Comparison of ENCODE assay signal across 8 cellular contexts in the genomic region with DNA sequence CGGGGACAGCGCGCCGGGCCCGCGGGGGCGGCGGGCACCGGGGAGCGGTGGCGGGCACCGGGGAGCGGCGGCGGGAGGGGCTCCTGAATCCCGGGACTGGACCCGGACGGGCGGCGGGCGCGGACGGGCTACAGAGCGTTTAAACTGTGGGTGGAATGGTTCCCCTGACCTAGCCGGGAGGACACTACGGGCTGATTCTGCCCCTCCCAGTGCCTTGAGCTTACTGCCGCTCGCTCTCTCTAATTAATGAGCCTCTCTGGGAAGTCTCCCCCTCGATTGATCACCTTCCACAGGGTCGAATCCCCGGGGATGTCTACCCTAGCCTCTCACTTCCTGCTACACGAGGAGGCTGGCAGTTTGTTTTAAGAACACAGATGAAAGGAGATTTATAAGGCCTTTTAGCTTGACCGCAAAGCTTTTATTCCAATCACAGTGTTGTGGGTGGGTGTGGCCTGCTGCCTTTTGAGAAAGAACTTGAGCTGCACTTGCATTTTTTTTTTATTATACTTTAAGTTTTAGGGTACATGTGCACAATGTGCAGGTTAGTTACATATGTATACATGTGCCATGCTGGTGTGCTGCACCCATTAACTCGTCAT. TPM values are rescaled to one million over a fixed set of nuclear protein-coding genes. Genes with fewer than 3 reads are reported as not detected.
DNase-seq lines count a peak whose midpoint lies in the region; ATAC-seq and TF ChIP-seq lines count a peak whose summit lies in the region.

No MANE protein-coding gene starts in this region.

- H3K27ac Mint-ChIP-seq in neural progenitor cell, result no peak overlapping the region

- H2AFZ ChIP-seq in SK-N-SH (ENCODE audit: low read depth) (peak overlapping the region; percentile 46; the same call in 1 of the 2 replicates), neural progenitor cell (replicated peaks) (peak overlapping the region; percentile 97)

- H3K4me3 Mint-ChIP-seq in neural progenitor cell, result peak overlapping the region; percentile 94

- H3K4me3 ChIP-seq in SK-N-SH (ENCODE audit: low read depth in 2 of 2, low read length in 1 of 2) (no peak overlapping the region), epithelial cell of esophagus (ENCODE audit: low read length) (peak overlapping the region; percentile 58), neural progenitor cell (peak overlapping the region; percentile 81)

- WGBS in SK-N-SH (ENCODE audit: low lambda C conversion rate), result 3% methylated on average over 8 of the region's 34 CpGs

- H3F3A ChIP-seq in SK-N-SH (replicated peaks; ENCODE audit: insufficient read depth) (no peaks in the 10 kb centered on the region), neural progenitor cell (ENCODE audit: low read depth) (peaks cover 8% of the 10 kb centered on the region)

- no peak for TF ChIP-seq CTCF in SK-N-SH (IDR thresholded peaks at IDR 0.05)
- TF ChIP-seq CTCF in epithelial cell of esophagus (IDR thresholded peaks at IDR 0.05; ENCODE audit: insufficient read depth, low read depth, low read length, missing control alignments), result no peak
- TF ChIP-seq CTCF in neural progenitor cell (IDR thresholded peaks at IDR 0.05), result no peak

- no peaks in the 10 kb centered on the region for H3K9me2 ChIP-seq in SK-N-SH

- TF ChIP-seq RAD21 in SK-N-SH (IDR thresholded peaks at IDR 0.05; ENCODE audit: low read length), result no peak

- H3K36me3 ChIP-seq in SK-N-SH (replicated peaks in 1 of 2; ENCODE audit: control insufficient read depth in 1 of 2, insufficient read depth in 2 of 2, low read length in 1 of 2) (no peaks in the 10 kb centered on the region), neural progenitor cell (no peaks in the 10 kb centered on the region)

- ATAC-seq in SK-N-SH treated with all-trans-retinoic acid at 6 μM for 48 hours, result no peak
- no peak for ATAC-seq in HG03095 (IDR thresholded peaks at IDR 0.05; ENCODE audit: unreplicated experiment)

- H3K9me3 Mint-ChIP-seq in neural progenitor cell, result no peaks in the 10 kb centered on the region

- no peaks in the 10 kb centered on the region for H3K36me3 Mint-ChIP-seq in neural progenitor cell

- H3K4me2 ChIP-seq in SK-N-SH (0 out of 2 replicates have a peak overlapping the region, but pooled peaks have one; percentile 69), neural progenitor cell (peak overlapping the region; percentile 95)

- H3K9ac ChIP-seq in SK-N-SH, result no peak overlapping the region
- no peak overlapping the region for H3K9ac ChIP-seq in neural progenitor cell

- DNase-seq in SK-N-SH, result no peak
- DNase-seq in NCI-H82 (lab: John Stamatoyannopoulos, UW), result peak; percentile 74
- peak; percentile 28 for DNase-seq in epithelial cell of esophagus (ENCODE audit: low read depth)
- DNase-seq in neural progenitor cell (ENCODE audit: low spot score), result no peak
- no peak for DNase-seq in stimulated activated CD4-positive, alpha-beta T cell treated with anti-CD3 and anti-CD28 coated beads, Interleukin-2, amount 100 ng/mL, for 24 hours
- DNase-seq in NAMALWA (ENCODE audit: low spot score), result no peak

- H3K4me1 ChIP-seq in SK-N-SH (ENCODE audit: control insufficient read depth in 1 of 2, insufficient read depth in 2 of 2, low read depth in 1 of 2, low read length in 1 of 2), result no peaks in the 10 kb centered on the region; a peak in 1 of 4 replicates
- H3K4me1 ChIP-seq in neural progenitor cell, result no peaks in the 10 kb centered on the region

- no peaks in the 10 kb centered on the region for H3K79me2 ChIP-seq in SK-N-SH (ENCODE audit: insufficient read depth)
- no peaks in the 10 kb centered on the region for H3K79me2 ChIP-seq in neural progenitor cell (ENCODE audit: low read depth)

- H3K27me3 ChIP-seq in SK-N-SH (ENCODE audit: insufficient read depth), result peaks cover 32% of the 10 kb centered on the region
- H3K27me3 ChIP-seq in neural progenitor cell, result peaks cover 31% of the 10 kb centered on the region

- CTCF ChIA-PET in SK-N-SH (lab: Yijun Ruan, JAX), result no interaction called here

- no peaks in the 10 kb centered on the region for H3K27me3 Mint-ChIP-seq in neural progenitor cell (ENCODE audit: insufficient read depth, low read depth)

- H3K27ac ChIP-seq in SK-N-SH (ENCODE audit: low read depth in 2 of 2, low read length in 1 of 2) (no peak overlapping the region), neural progenitor cell (no peak overlapping the region)

- peaks cover 4% of the 10 kb centered on the region for H3K4me1 Mint-ChIP-seq in neural progenitor cell

- H3K9me3 ChIP-seq in SK-N-SH (no peaks in the 10 kb centered on the region), neural progenitor cell (ENCODE audit: low read depth) (no peaks in the 10 kb centered on the region)

- H4K20me1 ChIP-seq in SK-N-SH (ENCODE audit: insufficient read depth) (no peaks in the 10 kb centered on the region), neural progenitor cell (ENCODE audit: low read depth) (no peaks in the 10 kb centered on the region)

- POLR2A ChIA-PET in SK-N-SH (lab: Yijun Ruan, JAX), result no interaction called here

- TF ChIP-seq EP300 in SK-N-SH (IDR thresholded peaks at IDR 0.05; ENCODE audit: borderline replicate concordance in 1 of 2, low read depth in 1 of 2, low read length in 1 of 2), result no peak

TF ChIP-seq in SK-N-SH, 30 proteins besides CTCF, POLR2A, EP300 and RAD21:
- TF ChIP-seq YY1 (IDR thresholded peaks at IDR 0.05; ENCODE audit: low read depth) (no peak), RXRA (IDR thresholded peaks at IDR 0.05; ENCODE audit: borderline replicate concordance, low read depth) (no peak), TEAD4 (IDR thresholded peaks at IDR 0.05; ENCODE audit: borderline replicate concordance, insufficient read depth) (no peak), SIN3A (IDR thresholded peaks at IDR 0.05; ENCODE audit: borderline replicate concordance, low read depth, low read length) (no peak), FOXJ3 (CRISPR knock-in tag; IDR thresholded peaks at IDR 0.05) (no peak), NRF1 (IDR thresholded peaks at IDR 0.05; ENCODE audit: low read depth, low read length) (no peak), GATA2 (CRISPR knock-in tag; IDR thresholded peaks at IDR 0.05) (no peak)
- TF ChIP-seq, protein P1, sequence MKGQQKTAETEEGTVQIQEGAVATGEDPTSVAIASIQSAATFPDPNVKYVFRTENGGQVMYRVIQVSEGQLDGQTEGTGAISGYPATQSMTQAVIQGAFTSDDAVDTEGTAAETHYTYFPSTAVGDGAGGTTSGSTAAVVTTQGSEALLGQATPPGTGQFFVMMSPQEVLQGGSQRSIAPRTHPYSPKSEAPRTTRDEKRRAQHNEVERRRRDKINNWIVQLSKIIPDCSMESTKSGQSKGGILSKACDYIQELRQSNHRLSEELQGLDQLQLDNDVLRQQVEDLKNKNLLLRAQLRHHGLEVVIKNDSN (IDR thresholded peaks at IDR 0.05; ENCODE audit: borderline replicate concordance, low read depth), result no peak

TF ChIP-seq in SK-N-SH treated with all-trans-retinoic acid at 6 μM for 48 hours, 23 proteins besides CTCF, POLR2A, EP300 and RAD21:
- TF ChIP-seq CSDC2 (CRISPR knock-in tag; IDR thresholded peaks at IDR 0.05) (no peak), TCF4 (CRISPR knock-in tag; IDR thresholded peaks at IDR 0.05; ENCODE audit: borderline replicate concordance) (no peak), PPARA (CRISPR knock-in tag; IDR thresholded peaks at IDR 0.05; ENCODE audit: borderline replicate concordance) (no peak), ARNTL (CRISPR knock-in tag; IDR thresholded peaks at IDR 0.05; ENCODE audit: borderline replicate concordance, low read depth) (no peak), SNAI2 (CRISPR knock-in tag; IDR thresholded peaks at IDR 0.05) (no peak), OSR1 (CRISPR knock-in tag; IDR thresholded peaks at IDR 0.05) (no peak)
- TF ChIP-seq, protein P2, sequence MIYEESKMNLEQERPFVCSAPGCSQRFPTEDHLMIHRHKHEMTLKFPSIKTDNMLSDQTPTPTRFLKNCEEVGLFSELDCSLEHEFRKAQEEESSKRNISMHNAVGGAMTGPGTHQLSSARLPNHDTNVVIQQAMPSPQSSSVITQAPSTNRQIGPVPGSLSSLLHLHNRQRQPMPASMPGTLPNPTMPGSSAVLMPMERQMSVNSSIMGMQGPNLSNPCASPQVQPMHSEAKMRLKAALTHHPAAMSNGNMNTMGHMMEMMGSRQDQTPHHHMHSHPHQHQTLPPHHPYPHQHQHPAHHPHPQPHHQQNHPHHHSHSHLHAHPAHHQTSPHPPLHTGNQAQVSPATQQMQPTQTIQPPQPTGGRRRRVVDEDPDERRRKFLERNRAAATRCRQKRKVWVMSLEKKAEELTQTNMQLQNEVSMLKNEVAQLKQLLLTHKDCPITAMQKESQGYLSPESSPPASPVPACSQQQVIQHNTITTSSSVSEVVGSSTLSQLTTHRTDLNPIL (CRISPR knock-in tag; IDR thresholded peaks at IDR 0.05; ENCODE audit: low read depth), result no peak
- TF ChIP-seq, protein P3, sequence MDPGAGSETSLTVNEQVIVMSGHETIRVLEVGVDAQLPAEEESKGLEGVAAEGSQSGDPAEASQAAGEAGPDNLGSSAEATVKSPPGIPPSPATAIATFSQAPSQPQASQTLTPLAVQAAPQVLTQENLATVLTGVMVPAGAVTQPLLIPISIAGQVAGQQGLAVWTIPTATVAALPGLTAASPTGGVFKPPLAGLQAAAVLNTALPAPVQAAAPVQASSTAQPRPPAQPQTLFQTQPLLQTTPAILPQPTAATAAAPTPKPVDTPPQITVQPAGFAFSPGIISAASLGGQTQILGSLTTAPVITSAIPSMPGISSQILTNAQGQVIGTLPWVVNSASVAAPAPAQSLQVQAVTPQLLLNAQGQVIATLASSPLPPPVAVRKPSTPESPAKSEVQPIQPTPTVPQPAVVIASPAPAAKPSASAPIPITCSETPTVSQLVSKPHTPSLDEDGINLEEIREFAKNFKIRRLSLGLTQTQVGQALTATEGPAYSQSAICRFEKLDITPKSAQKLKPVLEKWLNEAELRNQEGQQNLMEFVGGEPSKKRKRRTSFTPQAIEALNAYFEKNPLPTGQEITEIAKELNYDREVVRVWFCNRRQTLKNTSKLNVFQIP (CRISPR knock-in tag; IDR thresholded peaks at IDR 0.05; ENCODE audit: borderline replicate concordance, low read depth), result no peak
- TF ChIP-seq, protein P4, sequence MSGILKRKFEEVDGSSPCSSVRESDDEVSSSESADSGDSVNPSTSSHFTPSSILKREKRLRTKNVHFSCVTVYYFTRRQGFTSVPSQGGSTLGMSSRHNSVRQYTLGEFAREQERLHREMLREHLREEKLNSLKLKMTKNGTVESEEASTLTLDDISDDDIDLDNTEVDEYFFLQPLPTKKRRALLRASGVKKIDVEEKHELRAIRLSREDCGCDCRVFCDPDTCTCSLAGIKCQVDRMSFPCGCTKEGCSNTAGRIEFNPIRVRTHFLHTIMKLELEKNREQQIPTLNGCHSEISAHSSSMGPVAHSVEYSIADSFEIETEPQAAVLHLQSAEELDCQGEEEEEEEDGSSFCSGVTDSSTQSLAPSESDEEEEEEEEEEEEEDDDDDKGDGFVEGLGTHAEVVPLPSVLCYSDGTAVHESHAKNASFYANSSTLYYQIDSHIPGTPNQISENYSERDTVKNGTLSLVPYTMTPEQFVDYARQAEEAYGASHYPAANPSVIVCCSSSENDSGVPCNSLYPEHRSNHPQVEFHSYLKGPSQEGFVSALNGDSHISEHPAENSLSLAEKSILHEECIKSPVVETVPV (CRISPR knock-in tag; IDR thresholded peaks at IDR 0.05), result no peak

RNA-seq across cellular contexts. Expression of a gene that starts 1.0 kb away (rescaled TPM):
- polyA plus RNA-seq in SK-N-SH (2012; rRNA removed), result 0.08 and 0.13 TPM in 2 replicates
- polyA plus RNA-seq in SK-N-SH (2012; cell fraction: cytosol; rRNA removed), result 0.03 and 0.07 TPM in 2 replicates
- polyA plus RNA-seq in SK-N-SH (2012; cell fraction: nucleus; rRNA removed), result 0.01 and 0.06 TPM in 2 replicates
- total RNA-seq in neural progenitor cell (ENCODE audit: low replicate concordance), result 10.8 and 26.8 TPM in 2 replicates

Comparison
In these comparisons a context has a peak if more than half of its experiments do, and no peak if none do; other contexts are left out.
1. DNase-seq: peak in NCI-H82 (single experiment) and epithelial cell of esophagus (single experiment); none in SK-N-SH (single experiment), neural progenitor cell (single experiment), stimulated activated CD4-positive, alpha-beta T cell treated with anti-CD3 and anti-CD28 coated beads, Interleukin-2, amount 100 ng/mL, for 24 hours (0 of 2) and NAMALWA (single experiment).
2. H3K4me3 ChIP-seq: peak in epithelial cell of esophagus (single experiment) and neural progenitor cell (single experiment); none in SK-N-SH (0 of 2).